In the genomic region with DNA sequence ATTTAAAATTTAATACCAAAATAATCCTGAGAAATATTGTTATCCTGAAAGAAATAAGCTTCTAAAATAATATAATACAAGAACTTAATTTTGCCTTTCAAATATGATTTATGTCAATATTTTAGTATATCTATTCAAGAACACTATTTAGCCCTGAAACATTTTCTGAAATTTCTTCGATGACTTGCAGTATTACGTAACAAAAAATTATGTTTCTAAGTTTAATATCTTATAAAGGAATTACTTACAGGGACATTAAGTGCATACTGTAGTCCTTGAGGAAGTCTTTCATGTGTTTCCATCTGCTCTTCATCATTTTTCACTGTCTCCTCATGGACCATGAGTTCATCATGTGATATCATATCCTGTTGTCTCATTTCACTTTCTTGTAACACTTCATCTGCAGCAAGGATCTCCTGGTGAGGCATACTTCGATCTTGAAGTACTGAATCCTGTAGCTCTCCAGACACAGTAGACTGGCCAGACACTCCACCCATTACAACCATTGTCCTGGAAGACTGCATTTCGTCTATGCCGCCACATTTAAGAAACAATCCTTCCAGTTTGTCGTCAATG, we compare ENCODE assay signal across 16 cellular contexts.
A peak's percentile ranks its signal among the peaks of the same experiment; 100 is the strongest.
DNase-seq lines count a peak whose midpoint lies in the region; ATAC-seq and TF ChIP-seq lines count a peak whose summit lies in the region.
"Had no signal": no experiment of that assay in that cellular context is flagged by ENCODE, and none has a peak within 500 bp of the region (broad histone marks: within the 10 kb centered on the region; RNA-seq: fewer than 3 reads in every experiment).

No MANE protein-coding gene starts in this region.

- H3K9ac ChIP-seq in fibroblast of lung (ENCODE audit: insufficient read depth, low read length), result no peak overlapping the region
- H3K9ac ChIP-seq: BLaER1 treated with 17β-estradiol and CSF1 and Interleukin-3, amounts not matched to agents 10 nM and 100 nM had no signal

- peak; percentile 74 to 75 for ATAC-seq in activated naive CD4-positive, alpha-beta T cell treated with anti-CD3 and anti-CD28 coated beads, Interleukin-2, amount 50 U/mL, for 72 hours

- TF ChIP-seq CTCF in fibroblast of lung (conservative IDR thresholded peaks at IDR 0.05 in 1 of 2, IDR thresholded peaks at IDR 0.05 in 1 of 2; ENCODE audit: low read depth in 1 of 2, low read length in 2 of 2), result no peak

- H3K9me3 Mint-ChIP-seq in activated naive CD4-positive, alpha-beta T cell treated with anti-CD3 and anti-CD28 coated beads, Interleukin-2, amount 50 U/mL, for 72 hours, result no peaks in the 10 kb centered on the region

- H3K4me2 ChIP-seq in fibroblast of lung (ENCODE audit: extremely low read depth, insufficient read depth, low read length), result no peak overlapping the region

- H3K27ac ChIP-seq in fibroblast of lung (ENCODE audit: insufficient read depth, low read length) (no peak overlapping the region), SJCRH30 (no peak overlapping the region)
- H3K27ac ChIP-seq: BLaER1 treated with 17β-estradiol and CSF1 and Interleukin-3, amounts not matched to agents 10 nM and 100 nM; RWPE1; thoracic aorta; VCaP had no signal

- H3K9me3 ChIP-seq in fibroblast of lung (ENCODE audit: control insufficient read depth, insufficient read depth, low read depth, low read length) (no peaks in the 10 kb centered on the region), SJCRH30 (replicated peaks) (peaks cover 9% of the 10 kb centered on the region; the same call in 1 of the 2 replicates)
- H3K9me3 ChIP-seq: thoracic aorta had no signal

- no peaks in the 10 kb centered on the region for H3K4me1 ChIP-seq in fibroblast of lung (ENCODE audit: control insufficient read depth, extremely low read depth, insufficient read depth, low read length)
- H3K4me1 ChIP-seq in SJCRH30, result no peaks in the 10 kb centered on the region

- CTCF ChIA-PET in HEK293T (lab: Yijun Ruan, JAX), result no interaction called here

- H3K36me3 ChIP-seq in fibroblast of lung (ENCODE audit: control insufficient read depth, insufficient read depth, low read length) (peaks cover 3% of the 10 kb centered on the region), SJCRH30 (peaks cover 64% of the 10 kb centered on the region)

- DNase-seq in activated naive CD4-positive, alpha-beta T cell treated with anti-CD3 and anti-CD28 coated beads, Interleukin-2, amount 50 U/mL, for 72 hours (ENCODE audit: low spot score in 2 of 2), result no peak
- no peak for DNase-seq in activated naive CD4-positive, alpha-beta T cell treated with Interleukin-2 at 50 U/mL for 16 hours
- DNase-seq in SK-MEL-5 (ENCODE audit: low read depth, low spot score) (peak; percentile 13), fibroblast of lung (ENCODE audit: low read depth in 2 of 2) (peak; percentile 37 to 56), stromal cell of bone marrow (ENCODE audit: low read depth) (peak; percentile 16), SJCRH30 (no peak), COLO829 (ENCODE audit: low spot score) (no peak), HEK293T (ENCODE audit: extremely low spot score) (no peak)
- DNase-seq: hypothalamus, MG63, NCI-H2227 treated with DMSO at 0.1 percent for 48 hours had no signal

- no peak overlapping the region for H2AFZ ChIP-seq in fibroblast of lung (ENCODE audit: low read length)

- in situ Hi-C loops in SK-MEL-5 (cut with HindIII; ENCODE audit: low pct_unique_long_range_greater_than_20kb, low sequenced_read_pairs), result no loop called here

- no peaks in the 10 kb centered on the region for H4K20me1 ChIP-seq in fibroblast of lung (ENCODE audit: control insufficient read depth, extremely low read depth, insufficient read depth, low read length)

- POLR2A ChIA-PET in HEK293T (lab: Yijun Ruan, JAX), result no interaction called here

- H3K36me3 Mint-ChIP-seq in activated naive CD4-positive, alpha-beta T cell treated with anti-CD3 and anti-CD28 coated beads, Interleukin-2, amount 50 U/mL, for 72 hours, result peaks cover 14 to 60% of the 10 kb centered on the region in 2 donors

- no peak overlapping the region for H3K4me3 ChIP-seq in fibroblast of lung (replicated peaks in 1 of 4; ENCODE audit: control extremely low read depth in 1 of 4, insufficient read depth in 1 of 4, low read depth in 3 of 4, low read length in 4 of 4)
- no peak overlapping the region for H3K4me3 ChIP-seq in SJCRH30
- H3K4me3 ChIP-seq: BLaER1 treated with 17β-estradiol and CSF1 and Interleukin-3, amounts not matched to agents 10 nM and 100 nM; MG63; thoracic aorta had no signal

- H3K79me2 ChIP-seq in fibroblast of lung (ENCODE audit: control insufficient read depth, insufficient read depth, low read length), result peaks cover 17% of the 10 kb centered on the region

- H3K27me3 ChIP-seq in fibroblast of lung (ENCODE audit: control insufficient read depth, insufficient read depth, low read length) (no peaks in the 10 kb centered on the region), SJCRH30 (no peaks in the 10 kb centered on the region)
- H3K27me3 ChIP-seq: BLaER1 treated with 17β-estradiol and CSF1 and Interleukin-3, amounts not matched to agents 10 nM and 100 nM; MG63 had no signal

- no peak overlapping the region for H3K27ac Mint-ChIP-seq in activated naive CD4-positive, alpha-beta T cell treated with anti-CD3 and anti-CD28 coated beads, Interleukin-2, amount 50 U/mL, for 72 hours
- H3K27ac Mint-ChIP-seq: mesothelial cell of epicardium had no signal

TF ChIP-seq in HEK293T, 16 proteins besides CTCF, POLR2A, EP300 and RAD21:
- TF ChIP-seq, protein P1, sequence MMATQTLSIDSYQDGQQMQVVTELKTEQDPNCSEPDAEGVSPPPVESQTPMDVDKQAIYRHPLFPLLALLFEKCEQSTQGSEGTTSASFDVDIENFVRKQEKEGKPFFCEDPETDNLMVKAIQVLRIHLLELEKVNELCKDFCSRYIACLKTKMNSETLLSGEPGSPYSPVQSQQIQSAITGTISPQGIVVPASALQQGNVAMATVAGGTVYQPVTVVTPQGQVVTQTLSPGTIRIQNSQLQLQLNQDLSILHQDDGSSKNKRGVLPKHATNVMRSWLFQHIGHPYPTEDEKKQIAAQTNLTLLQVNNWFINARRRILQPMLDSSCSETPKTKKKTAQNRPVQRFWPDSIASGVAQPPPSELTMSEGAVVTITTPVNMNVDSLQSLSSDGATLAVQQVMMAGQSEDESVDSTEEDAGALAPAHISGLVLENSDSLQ (IDR thresholded peaks at IDR 0.05), result no peak
- TF ChIP-seq CTBP1 (IDR thresholded peaks at IDR 0.05; ENCODE audit: borderline replicate concordance), result no peak
- TF ChIP-seq TARDBP (IDR thresholded peaks at IDR 0.05), result no peak
- no peak for TF ChIP-seq FOXA1 (IDR thresholded peaks at IDR 0.05)
- TF ChIP-seq SUZ12 (IDR thresholded peaks at IDR 0.05), result no peak
- no peak for TF ChIP-seq HDGF (IDR thresholded peaks at IDR 0.05; ENCODE audit: borderline replicate concordance)
- no peak for TF ChIP-seq FOXK2 (IDR thresholded peaks at IDR 0.05)
- TF ChIP-seq BHLHE40 (IDR thresholded peaks at IDR 0.05; ENCODE audit: borderline replicate concordance), result no peak
- TF ChIP-seq L3MBTL2 (conservative IDR thresholded peaks at IDR 0.05), result no peak
- TF ChIP-seq NFRKB (IDR thresholded peaks at IDR 0.05), result no peak
- TF ChIP-seq ELF4 (IDR thresholded peaks at IDR 0.05), result no peak
- no peak for TF ChIP-seq FOXM1 (IDR thresholded peaks at IDR 0.05; ENCODE audit: borderline replicate concordance)

Comparison
In these comparisons a context has a peak if more than half of its experiments do, and no peak if none do; other contexts are left out.
1. DNase-seq: peak in SK-MEL-5 (single experiment), fibroblast of lung (2 of 2) and stromal cell of bone marrow (single experiment); none in activated naive CD4-positive, alpha-beta T cell treated with anti-CD3 and anti-CD28 coated beads, Interleukin-2, amount 50 U/mL, for 72 hours (0 of 2), activated naive CD4-positive, alpha-beta T cell treated with Interleukin-2 at 50 U/mL for 16 hours (single experiment), SJCRH30 (0 of 2), COLO829 (single experiment) and HEK293T (single experiment).